ENCODE assay signal across 28 cellular contexts in the genomic region with DNA sequence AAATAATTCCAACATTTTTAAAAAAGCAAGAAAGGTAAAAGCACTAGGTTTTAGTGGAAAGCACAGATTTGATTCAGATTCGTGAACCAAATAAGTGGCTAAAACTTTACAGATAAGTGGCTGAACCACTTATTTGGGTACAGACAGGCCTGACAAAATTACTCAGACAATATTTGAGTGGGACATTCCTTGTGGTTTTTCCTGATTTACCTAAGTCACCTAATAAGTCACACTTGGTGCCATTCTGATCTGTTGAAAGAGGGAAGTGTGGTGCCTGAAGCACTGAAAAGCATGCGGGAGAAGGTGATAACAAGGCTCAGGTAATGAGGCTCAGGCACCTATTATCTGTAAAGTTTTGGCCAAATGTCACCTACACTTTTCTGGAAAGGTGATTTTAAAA.
DNase-seq lines count a peak whose midpoint lies in the region; ATAC-seq and TF ChIP-seq lines count a peak whose summit lies in the region.
"Had no signal": no experiment of that assay in that cellular context is flagged by ENCODE, and none has a peak within 500 bp of the region (broad histone marks: within the 10 kb centered on the region; RNA-seq: fewer than 3 reads in every experiment).

No MANE protein-coding gene starts in this region.

- dilution Hi-C loops in IMR-90 (cut with HindIII; ENCODE audit: low sequenced_read_pairs, unreplicated experiment), result no loop called here

- 0 out of 2 replicates have a peak overlapping the region, but pooled peaks have one; percentile 75 for H2AK5ac ChIP-seq in IMR-90 (ENCODE audit: low read depth, low read length)

- H3K4me2 ChIP-seq in IMR-90 (ENCODE audit: low read depth, low read length), result no peak overlapping the region
- H3K4me2 ChIP-seq: GM23338 had no signal

- peaks cover 16% of the 10 kb centered on the region; the same call in 1 of the 2 replicates for H3K9me1 ChIP-seq in IMR-90 (ENCODE audit: insufficient read depth, low read length)

- TF ChIP-seq RAD21 in IMR-90 (IDR thresholded peaks at IDR 0.05; ENCODE audit: low read length), result no peak

- peaks cover 16% of the 10 kb centered on the region for H3K4me1 ChIP-seq in IMR-90 (ENCODE audit: control insufficient read depth, insufficient read depth, low read length)
- peaks cover 0 to 3% of the 10 kb centered on the region in 2 donors for H3K4me1 ChIP-seq in left lung
- H3K4me1 ChIP-seq in upper lobe of left lung, result peaks cover 0 to 12% (median 3%) of the 10 kb centered on the region in 4 donors

- H4K20me1 ChIP-seq in IMR-90 (ENCODE audit: insufficient read depth, low read length), result no peaks in the 10 kb centered on the region

- TF ChIP-seq CTCF in IMR-90 (conservative IDR thresholded peaks at IDR 0.05; ENCODE audit: low read depth, low read length) (no peak), MCF 10A (IDR thresholded peaks at IDR 0.05; ENCODE audit: unreplicated experiment) (no peak), left lung (IDR thresholded peaks at IDR 0.05) (no peak), upper lobe of left lung (IDR thresholded peaks at IDR 0.05) (no peak), GM20000 (IDR thresholded peaks at IDR 0.05; ENCODE audit: extremely low read depth, missing control alignments) (no peak), foreskin fibroblast (IDR thresholded peaks at IDR 0.05; ENCODE audit: low read depth, low read length) (no peak)

- peak overlapping the region; percentile 71 for H3K27ac Mint-ChIP-seq in MCF 10A (ENCODE audit: low read depth, unreplicated experiment)
- H3K27ac Mint-ChIP-seq in activated T-helper 1 cell treated with anti-CD3 and anti-CD28 coated beads, Interleukin-12 subunit alpha, Interleukin-12 subunit beta, Interleukin-2, Interleukin-4 antibody, amounts not matched to agents 30 ng/mL and 10 ng/mL and 1 ng/mL, durations not matched to agents 14 hours and 24 hours and 36 hours, result no peak overlapping the region
- H3K27ac Mint-ChIP-seq: activated CD8-positive, alpha-beta T cell treated with anti-CD3 and anti-CD28 coated beads, Interleukin-2, amount 10 ng/mL, durations not matched to agents 7 days and 5 days; GM23338; naive B cell; stimulated activated effector memory CD8-positive, alpha-beta T cell treated with anti-CD3 and anti-CD28 coated beads, Interleukin-12 subunit alpha, Interleukin-12 subunit beta, amount 100 ng/mL, for 72 hours had no signal

- no peak overlapping the region for H3K4me3 Mint-ChIP-seq in MCF 10A (ENCODE audit: unreplicated experiment)
- H3K4me3 Mint-ChIP-seq in activated T-helper 1 cell treated with anti-CD3 and anti-CD28 coated beads, Interleukin-12 subunit alpha, Interleukin-12 subunit beta, Interleukin-2, Interleukin-4 antibody, amounts not matched to agents 30 ng/mL and 10 ng/mL and 1 ng/mL, durations not matched to agents 14 hours and 24 hours and 36 hours, result no peak overlapping the region
- H3K4me3 Mint-ChIP-seq: activated CD8-positive, alpha-beta T cell treated with anti-CD3 and anti-CD28 coated beads, Interleukin-2, amount 10 ng/mL, durations not matched to agents 7 days and 5 days; CD14-positive monocyte; GM23338; IgD-negative memory B cell; naive B cell; stimulated activated effector memory CD8-positive, alpha-beta T cell treated with anti-CD3 and anti-CD28 coated beads, Interleukin-12 subunit alpha, Interleukin-12 subunit beta, amount 100 ng/mL, for 72 hours had no signal

- no peak overlapping the region for H4K5ac ChIP-seq in IMR-90 (ENCODE audit: low read depth, low read length)

- no peak overlapping the region for H3K18ac ChIP-seq in IMR-90 (ENCODE audit: low read depth, low read length)

- no peak overlapping the region for H3K14ac ChIP-seq in IMR-90 (replicated peaks; ENCODE audit: low read depth, low read length)

- H3K4me1 Mint-ChIP-seq in MCF 10A (ENCODE audit: insufficient read depth, unreplicated experiment), result peaks cover 28% of the 10 kb centered on the region
- no peaks in the 10 kb centered on the region for H3K4me1 Mint-ChIP-seq in activated T-helper 1 cell treated with anti-CD3 and anti-CD28 coated beads, Interleukin-12 subunit alpha, Interleukin-12 subunit beta, Interleukin-2, Interleukin-4 antibody, amounts not matched to agents 30 ng/mL and 10 ng/mL and 1 ng/mL, durations not matched to agents 14 hours and 24 hours and 36 hours (ENCODE audit: low read depth)
- H3K4me1 Mint-ChIP-seq: CD14-positive monocyte; stimulated activated effector memory CD8-positive, alpha-beta T cell treated with anti-CD3 and anti-CD28 coated beads, Interleukin-12 subunit alpha, Interleukin-12 subunit beta, amount 100 ng/mL, for 72 hours had no signal

- peaks cover 9% of the 10 kb centered on the region for H3K9me3 Mint-ChIP-seq in MCF 10A (ENCODE audit: unreplicated experiment)
- no peaks in the 10 kb centered on the region for H3K9me3 Mint-ChIP-seq in activated T-helper 1 cell treated with anti-CD3 and anti-CD28 coated beads, Interleukin-12 subunit alpha, Interleukin-12 subunit beta, Interleukin-2, Interleukin-4 antibody, amounts not matched to agents 30 ng/mL and 10 ng/mL and 1 ng/mL, durations not matched to agents 14 hours and 24 hours and 36 hours
- H3K9me3 Mint-ChIP-seq: GM23338; IgD-negative memory B cell; stimulated activated effector memory CD8-positive, alpha-beta T cell treated with anti-CD3 and anti-CD28 coated beads, Interleukin-12 subunit alpha, Interleukin-12 subunit beta, amount 100 ng/mL, for 72 hours had no signal

- H3K27me3 Mint-ChIP-seq in MCF 10A (ENCODE audit: insufficient read depth, unreplicated experiment), result no peaks in the 10 kb centered on the region
- H3K27me3 Mint-ChIP-seq in activated T-helper 1 cell treated with anti-CD3 and anti-CD28 coated beads, Interleukin-12 subunit alpha, Interleukin-12 subunit beta, Interleukin-2, Interleukin-4 antibody, amounts not matched to agents 30 ng/mL and 10 ng/mL and 1 ng/mL, durations not matched to agents 14 hours and 24 hours and 36 hours (ENCODE audit: insufficient read depth), result peaks cover 3% of the 10 kb centered on the region

- no peak for TF ChIP-seq POLR2A in IMR-90 (IDR thresholded peaks at IDR 0.05; ENCODE audit: low read depth, low read length)
- no peak for TF ChIP-seq POLR2A in upper lobe of left lung (IDR thresholded peaks at IDR 0.05)

- no peak overlapping the region for H4K8ac ChIP-seq in IMR-90 (ENCODE audit: low read depth in 2 of 2, low read length in 2 of 2)

- H3K27me3 ChIP-seq in IMR-90 (ENCODE audit: control insufficient read depth, insufficient read depth, low read length) (no peaks in the 10 kb centered on the region), left lung (no peaks in the 10 kb centered on the region), upper lobe of left lung (no peaks in the 10 kb centered on the region)

- no peak overlapping the region for H2BK5ac ChIP-seq in IMR-90 (ENCODE audit: low read depth, low read length, poor library complexity, severe bottlenecking)

- POLR2A ChIA-PET in IMR-90 (lab: Charles Lee; ENCODE audit: unreplicated experiment), result no interaction called here
- POLR2A ChIA-PET in MCF 10A (lab: Yijun Ruan, JAX), result interaction anchor here (0.5 to 2.0 kb wide), 20 partner anchors 8 to 239 kb away, joined by 3 to 32 read pairs (median 4); partner anchors contain the start of gene CD55

- H2AFZ ChIP-seq in IMR-90 (replicated peaks; ENCODE audit: low read length, poor library complexity), result no peak overlapping the region
- H2AFZ ChIP-seq: GM23338 had no signal

- intact Hi-C loops in IMR-90 (cut with micrococcal nuclease) (loop anchor here (5.0 kb wide), 3 partner anchors 47 to 152 kb away; no protein-coding TSS in a partner anchor), MCF 10A (cut with micrococcal nuclease) (no loop called here), left lung (cut with DNase I) (no loop called here)
- intact Hi-C loops in activated T-helper 1 cell treated with anti-CD3 and anti-CD28 coated beads, Interleukin-12 subunit alpha, Interleukin-12 subunit beta, Interleukin-2, Interleukin-4 antibody, amounts not matched to agents 30 ng/mL and 10 ng/mL and 1 ng/mL, durations not matched to agents 14 hours and 24 hours and 36 hours (cut with micrococcal nuclease), result no loop called here

- H3K4ac ChIP-seq in IMR-90 (ENCODE audit: low read depth, low read length), result peak overlapping the region; percentile 78; the same call in 1 of the 2 replicates

- H3K4me3 ChIP-seq in IMR-90 (ENCODE audit: insufficient read depth, low read depth, low read length) (no peak overlapping the region), left lung (no peak overlapping the region), upper lobe of left lung (no peak overlapping the region), foreskin fibroblast (ENCODE audit: low read depth in 1 of 2, low read length in 2 of 2) (no peak overlapping the region)
- H3K4me3 ChIP-seq: GM12878, GM23338 had no signal

- peak overlapping the region; percentile 62 for H2BK120ac ChIP-seq in IMR-90 (ENCODE audit: low read depth, low read length)

- H3K56ac ChIP-seq in IMR-90 (ENCODE audit: extremely low read depth, insufficient read depth, low read length), result no peak overlapping the region

- H3K9me3 ChIP-seq in IMR-90 (ENCODE audit: control insufficient read depth, insufficient read depth, low read length), result no peaks in the 10 kb centered on the region
- H3K9me3 ChIP-seq in left lung, result no peaks in the 10 kb centered on the region
- no peaks in the 10 kb centered on the region for H3K9me3 ChIP-seq in upper lobe of left lung
- H3K9me3 ChIP-seq: neutrophil had no signal

- in situ Hi-C loops in IMR-90 (cut with MboI; ENCODE audit: low sequenced_read_pairs), result no loop called here

- no peak overlapping the region for H3K9ac ChIP-seq in IMR-90 (ENCODE audit: low read depth, low read length)

- DNase-seq in IMR-90 (no peak), MCF 10A (ENCODE audit: unreplicated experiment) (no peak), left lung (no peak), upper lobe of left lung (peak in 1 of 2 donors; percentile 50), GM20000 (ENCODE audit: low spot score) (no peak), NCI-H524 (lab: John Stamatoyannopoulos, UW) (no peak), foreskin fibroblast (no peak)
- no peak for DNase-seq in activated T-helper 1 cell treated with anti-CD3 and anti-CD28 coated beads, Interleukin-12 subunit alpha, Interleukin-12 subunit beta, Interleukin-2, Interleukin-4 antibody, amounts not matched to agents 30 ng/mL and 10 ng/mL and 1 ng/mL, durations not matched to agents 14 hours and 24 hours and 36 hours (ENCODE audit: low spot score)
- DNase-seq: activated CD8-positive, alpha-beta T cell treated with anti-CD3 and anti-CD28 coated beads, Interleukin-2, amount 10 ng/mL, durations not matched to agents 7 days and 5 days; activated effector memory CD4-positive, alpha-beta T cell treated with anti-CD3 and anti-CD28 coated beads, Interleukin-2, amount 50 U/mL, for 16 hours; activated T-cell treated with anti-CD3 and anti-CD28 coated beads for 4 hours; cerebellar nuclear complex; glutamatergic neuron; kidney; mesenchymal stem cell; naive B cell; NCI-H1105 treated with DMSO at 0.1 percent for 48 hours; NCI-H1930; NCI-H748 treated with DMSO at 0.1 percent for 48 hours; RPMI8226; stimulated activated CD4-positive, alpha-beta T cell treated with anti-CD3 and anti-CD28 coated beads, Interleukin-4, amount 100 ng/mL, for 24 hours had no signal

- CTCF ChIA-PET in IMR-90 (lab: Yijun Ruan, JAX), result interaction anchor here (0.5 kb wide), 1 partner anchor 165 kb away, joined by 8 read pairs; no protein-coding TSS in a partner anchor
- CTCF ChIA-PET in MCF 10A (lab: Yijun Ruan, JAX), result interaction anchor here (0.5 to 1.4 kb wide), 2 partner anchors 23 to 82 kb away, joined by 4 to 5 read pairs; partner anchors contain the start of gene CD55

- H2BK20ac ChIP-seq in IMR-90 (ENCODE audit: low read depth, low read length), result peak overlapping the region; percentile 66

- TF ChIP-seq EP300 in upper lobe of left lung (IDR thresholded peaks at IDR 0.05), result peak in 3 of 4 donors; percentile 29 to 82 (median 62)

- no peaks in the 10 kb centered on the region for H3K36me3 Mint-ChIP-seq in MCF 10A (ENCODE audit: insufficient read depth, unreplicated experiment)
- H3K36me3 Mint-ChIP-seq in activated T-helper 1 cell treated with anti-CD3 and anti-CD28 coated beads, Interleukin-12 subunit alpha, Interleukin-12 subunit beta, Interleukin-2, Interleukin-4 antibody, amounts not matched to agents 30 ng/mL and 10 ng/mL and 1 ng/mL, durations not matched to agents 14 hours and 24 hours and 36 hours (ENCODE audit: low read depth), result no peaks in the 10 kb centered on the region
- H3K36me3 Mint-ChIP-seq: CD14-positive monocyte; naive B cell; stimulated activated effector memory CD8-positive, alpha-beta T cell treated with anti-CD3 and anti-CD28 coated beads, Interleukin-12 subunit alpha, Interleukin-12 subunit beta, amount 100 ng/mL, for 72 hours had no signal

- peak overlapping the region; percentile 32; the same call in 2 of the 3 replicates for H2BK15ac ChIP-seq in IMR-90 (ENCODE audit: low read depth, low read length)

- ATAC-seq in IMR-90 (ENCODE audit: low read depth) (no peak), left lung (peak; percentile 67), upper lobe of left lung (ENCODE audit: low FRiP score in 2 of 2) (peak; percentile 61 to 84)
- ATAC-seq: activated CD8-positive, alpha-beta T cell treated with anti-CD3 and anti-CD28 coated beads, Interleukin-2, amount 10 ng/mL, durations not matched to agents 7 days and 5 days; GM12878; GM23338; sciatic nerve; stimulated activated effector memory CD8-positive, alpha-beta T cell treated with anti-CD3 and anti-CD28 coated beads, Interleukin-12 subunit alpha, Interleukin-12 subunit beta, amount 100 ng/mL, for 72 hours had no signal

- no peak overlapping the region for H3K23ac ChIP-seq in IMR-90 (ENCODE audit: low read depth, low read length)

- H3K79me1 ChIP-seq in IMR-90 (ENCODE audit: low read depth in 1 of 2, low read length in 2 of 2), result no peaks in the 10 kb centered on the region

- H3K36me3 ChIP-seq in IMR-90 (ENCODE audit: control insufficient read depth, insufficient read depth, low read length), result no peaks in the 10 kb centered on the region
- H3K36me3 ChIP-seq in left lung, result no peaks in the 10 kb centered on the region
- H3K36me3 ChIP-seq in upper lobe of left lung, result no peaks in the 10 kb centered on the region
- H3K36me3 ChIP-seq: neutrophil had no signal

- H4K91ac ChIP-seq in IMR-90 (ENCODE audit: insufficient read depth, low read depth, low read length), result peak overlapping the region; percentile 58; the same call in 1 of the 2 replicates

- H3K27ac ChIP-seq in IMR-90 (ENCODE audit: insufficient read depth, low read length), result no peak overlapping the region
- H3K27ac ChIP-seq in left lung, result peak overlapping the region; percentile 57 to 74
- peak overlapping the region in 3 of 4 donors; percentile 62 to 86 (median 72) for H3K27ac ChIP-seq in upper lobe of left lung
- H3K27ac ChIP-seq: neutrophil had no signal

- WGBS in IMR-90 (ENCODE audit: extremely low coverage in 2 of 2, insufficient read length in 1 of 2), 2 experiments, result no CpG with 5 or more reads among the region's 2 CpGs
- WGBS in upper lobe of left lung, 2 donors, result 68 to 78% methylated on average over 2 of the region's 2 CpGs

- BruUV-seq in IMR-90 (replicated peaks; lab: Mats Ljungman, UMichigan) (no TSS peak), MCF 10A (replicated peaks; lab: Mats Ljungman, UMichigan) (no TSS peak)

- no peak overlapping the region for H2AK9ac ChIP-seq in IMR-90 (replicated peaks; ENCODE audit: low read depth, low read length, poor library complexity)
